ENCODE assay signal across 22 cellular contexts in the genomic region with DNA sequence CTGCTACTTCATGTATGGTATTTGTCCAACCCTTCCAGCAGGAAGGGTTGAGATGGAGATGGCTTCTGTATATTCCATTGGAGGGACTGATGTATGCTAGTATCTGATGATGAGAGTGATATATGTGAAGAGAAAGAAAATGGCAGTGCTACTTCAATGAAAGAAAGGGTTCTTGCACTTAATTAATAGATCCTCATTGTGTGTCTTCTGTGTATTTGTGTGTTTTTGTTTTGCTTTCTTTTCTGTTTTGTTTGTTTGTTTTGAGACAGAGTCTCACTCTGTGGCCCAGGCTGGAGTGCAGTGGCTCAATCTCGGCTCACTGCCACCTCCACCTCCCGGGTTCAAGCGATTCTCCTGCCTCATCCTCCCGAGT.
"Had no signal": no experiment of that assay in that cellular context is flagged by ENCODE, and none has a peak within 500 bp of the region (broad histone marks: within the 10 kb centered on the region; RNA-seq: fewer than 3 reads in every experiment).

No MANE protein-coding gene starts in this region.

- ATAC-seq: left lung; naive thymus-derived CD4-positive, alpha-beta T cell; psoas muscle; right cardiac atrium; stimulated activated naive B cell treated with anti-CD40 and anti-IgM and Interleukin-4, amounts not matched to agents 10 μg/mL and 1 μg/mL and 100 μg/mL, for 72 hours; upper lobe of right lung had no signal

- DNase-seq: effector CD4-positive, alpha-beta T cell; left lung; mesenchymal stem cell; naive thymus-derived CD4-positive, alpha-beta T cell; nucleus accumbens; ovary; posterior cingulate gyrus; psoas muscle; right cardiac atrium; spleen; stimulated activated CD4-positive, alpha-beta T cell treated with anti-CD3 and anti-CD28 coated beads, Interleukin-4, amount 100 ng/mL, for 4 hours; stimulated activated naive B cell treated with anti-CD40 and anti-IgM and Interleukin-4, amounts not matched to agents 10 μg/mL and 1 μg/mL and 100 μg/mL, for 72 hours; upper lobe of right lung; uterus had no signal

- H3K9me3 Mint-ChIP-seq: stimulated activated naive B cell treated with anti-CD40 and anti-IgM and Interleukin-4, amounts not matched to agents 10 μg/mL and 1 μg/mL and 100 μg/mL, for 72 hours; stimulated activated naive CD8-positive, alpha-beta T cell treated with anti-CD3 and anti-CD28 coated beads, Interleukin-15, Interleukin-2, amounts not matched to agents 100 ng/mL and 50 ng/mL, for 24 hours had no signal

- H3K27ac ChIP-seq: dorsolateral prefrontal cortex, left lung, ovary, psoas muscle, skin epidermis, spleen, thoracic aorta, tibial nerve, upper lobe of right lung, uterus had no signal

- H3K27me3 ChIP-seq: left lung, ovary, spleen, tibial nerve, upper lobe of right lung had no signal

- H3K4me1 ChIP-seq: left lung, psoas muscle, spleen, tibial nerve, upper lobe of right lung, uterus had no signal

- H3K4me3 Mint-ChIP-seq: mesothelial cell of epicardium; naive thymus-derived CD4-positive, alpha-beta T cell; nephron; stimulated activated naive B cell treated with anti-CD40 and anti-IgM and Interleukin-4, amounts not matched to agents 10 μg/mL and 1 μg/mL and 100 μg/mL, for 72 hours; stimulated activated naive CD8-positive, alpha-beta T cell treated with anti-CD3 and anti-CD28 coated beads, Interleukin-15, Interleukin-2, amounts not matched to agents 100 ng/mL and 50 ng/mL, for 24 hours had no signal

- H3K9me3 ChIP-seq: left lung, mucosa of descending colon, ovary, psoas muscle, spleen, thoracic aorta, upper lobe of right lung, uterus had no signal

- H3K27me3 Mint-ChIP-seq: stimulated activated naive B cell treated with anti-CD40 and anti-IgM and Interleukin-4, amounts not matched to agents 10 μg/mL and 1 μg/mL and 100 μg/mL, for 72 hours had no signal

- H3K4me1 Mint-ChIP-seq: mesothelial cell of epicardium; naive thymus-derived CD4-positive, alpha-beta T cell; nephron; stimulated activated naive B cell treated with anti-CD40 and anti-IgM and Interleukin-4, amounts not matched to agents 10 μg/mL and 1 μg/mL and 100 μg/mL, for 72 hours had no signal

- H3K27ac Mint-ChIP-seq: mesothelial cell of epicardium; naive thymus-derived CD4-positive, alpha-beta T cell; nephron; stimulated activated naive B cell treated with anti-CD40 and anti-IgM and Interleukin-4, amounts not matched to agents 10 μg/mL and 1 μg/mL and 100 μg/mL, for 72 hours; stimulated activated naive CD8-positive, alpha-beta T cell treated with anti-CD3 and anti-CD28 coated beads, Interleukin-15, Interleukin-2, amounts not matched to agents 100 ng/mL and 50 ng/mL, for 24 hours had no signal

- H3K36me3 ChIP-seq: left lung, ovary, spleen, thoracic aorta, upper lobe of right lung, uterus had no signal

- H3K4me3 ChIP-seq: dorsolateral prefrontal cortex, left lung, mucosa of descending colon, ovary, psoas muscle, skin epidermis, spleen, thoracic aorta, tibial nerve, upper lobe of right lung, uterus had no signal
